10 cellular contexts compared by ENCODE assay signal in genomic region chr5:54902817-54903473, GRCh38.
A peak's percentile ranks its signal among the peaks of the same experiment; 100 is the strongest.
DNase-seq lines count a peak whose midpoint lies in the region; ATAC-seq and TF ChIP-seq lines count a peak whose summit lies in the region.
"Had no signal": no experiment of that assay in that cellular context is flagged by ENCODE, and none has a peak within 500 bp of the region (broad histone marks: within the 10 kb centered on the region; RNA-seq: fewer than 3 reads in every experiment).

No MANE protein-coding gene starts in this region.

- H2AFZ ChIP-seq in SK-N-SH (ENCODE audit: low read depth), result no peak overlapping the region

- H4K20me1 ChIP-seq in SK-N-SH (ENCODE audit: insufficient read depth), result no peaks in the 10 kb centered on the region

- TF ChIP-seq EP300 in SK-N-SH (IDR thresholded peaks at IDR 0.05; ENCODE audit: borderline replicate concordance in 1 of 2, low read depth in 1 of 2, low read length in 1 of 2), result no peak

- no peak overlapping the region for H3K27ac ChIP-seq in SK-N-SH (ENCODE audit: low read depth in 2 of 2, low read length in 1 of 2)
- H3K27ac ChIP-seq: thoracic aorta had no signal

- peaks cover 17% of the 10 kb centered on the region for H3K4me1 Mint-ChIP-seq in activated CD8-positive, alpha-beta T cell treated with anti-CD3 and anti-CD28 coated beads for 36 hours (ENCODE audit: low read depth)
- no peaks in the 10 kb centered on the region; the same call in none of the 2 replicates for H3K4me1 Mint-ChIP-seq in WTC11

- WGBS in SK-N-SH (ENCODE audit: low lambda C conversion rate), result 0% methylated on average over 2 of the region's 2 CpGs

- no peaks in the 10 kb centered on the region for H3K9me3 ChIP-seq in SK-N-SH
- H3K9me3 ChIP-seq: thoracic aorta had no signal

- peaks cover 27% of the 10 kb centered on the region; the same call in 1 of the 2 replicates for H3K27me3 ChIP-seq in SK-N-SH (ENCODE audit: insufficient read depth)

- no peaks in the 10 kb centered on the region for H3K9me3 Mint-ChIP-seq in activated CD8-positive, alpha-beta T cell treated with anti-CD3 and anti-CD28 coated beads for 36 hours
- H3K9me3 Mint-ChIP-seq in WTC11, result no peaks in the 10 kb centered on the region

- H3K36me3 ChIP-seq in SK-N-SH (replicated peaks in 1 of 2; ENCODE audit: control insufficient read depth in 1 of 2, insufficient read depth in 2 of 2, low read length in 1 of 2), result no peaks in the 10 kb centered on the region
- H3K36me3 ChIP-seq: thoracic aorta had no signal

- H3K4me3 Mint-ChIP-seq in activated CD8-positive, alpha-beta T cell treated with anti-CD3 and anti-CD28 coated beads for 36 hours, result no peak overlapping the region
- no peak overlapping the region for H3K4me3 Mint-ChIP-seq in WTC11

- H3K4me3 ChIP-seq in GM12864 (ENCODE audit: low read depth, low read length), result no peak overlapping the region
- no peak overlapping the region for H3K4me3 ChIP-seq in SK-N-SH (ENCODE audit: low read depth in 2 of 2, low read length in 1 of 2)
- H3K4me3 ChIP-seq: K562, thoracic aorta had no signal

- DNase-seq in GM12864 (ENCODE audit: low read depth), result peak; percentile 70
- DNase-seq in activated CD8-positive, alpha-beta T cell treated with anti-CD3 and anti-CD28 coated beads for 36 hours, result peak; percentile 77
- DNase-seq in omental fat pad (ENCODE audit: low spot score), result no peak
- DNase-seq in SK-N-SH, result no peak
- no peak for DNase-seq in T1000 (lab: John Stamatoyannopoulos, UW)
- DNase-seq in WTC11 (ENCODE audit: low spot score), result no peak

- POLR2A ChIA-PET in activated CD8-positive, alpha-beta T cell treated with anti-CD3 and anti-CD28 coated beads for 36 hours (lab: Charles Lee), result interaction anchor here (0.9 kb wide), 1 partner anchor 386 kb away, joined by 4 read pairs; the partner anchor contains the start of gene SNX18
- POLR2A ChIA-PET in SK-N-SH (lab: Yijun Ruan, JAX) (no interaction called here), WTC11 (lab: Charles Lee) (no interaction called here)

- H3K9me2 ChIP-seq in SK-N-SH, result no peaks in the 10 kb centered on the region

- no peaks in the 10 kb centered on the region for H3K36me3 Mint-ChIP-seq in activated CD8-positive, alpha-beta T cell treated with anti-CD3 and anti-CD28 coated beads for 36 hours (ENCODE audit: low read depth)
- no peaks in the 10 kb centered on the region for H3K36me3 Mint-ChIP-seq in WTC11

- TF ChIP-seq CTCF in GM12864 (IDR thresholded peaks at IDR 0.05; ENCODE audit: low read depth, low read length, missing control alignments), result no peak
- TF ChIP-seq CTCF in activated CD8-positive, alpha-beta T cell treated with anti-CD3 and anti-CD28 coated beads for 36 hours (IDR thresholded peaks at IDR 0.05), result no peak
- TF ChIP-seq CTCF in omental fat pad (IDR thresholded peaks at IDR 0.05), result no peak
- TF ChIP-seq CTCF in SK-N-SH (IDR thresholded peaks at IDR 0.05), result no peak
- no peak for TF ChIP-seq CTCF in WTC11 (IDR thresholded peaks at IDR 0.05)

- no peak overlapping the region for H3K4me2 ChIP-seq in SK-N-SH

- intact Hi-C loops in activated CD8-positive, alpha-beta T cell treated with anti-CD3 and anti-CD28 coated beads for 36 hours (cut with micrococcal nuclease), result loop anchor here (5.0 kb wide), 2 partner anchors 36 to 119 kb away; partner anchors contain the start of gene GZMK

- H3K27me3 Mint-ChIP-seq in activated CD8-positive, alpha-beta T cell treated with anti-CD3 and anti-CD28 coated beads for 36 hours, result peaks cover 45% of the 10 kb centered on the region
- peaks cover 3% of the 10 kb centered on the region; the same call in 1 of the 2 replicates for H3K27me3 Mint-ChIP-seq in WTC11 (ENCODE audit: low read depth)

- CTCF ChIA-PET in activated CD8-positive, alpha-beta T cell treated with anti-CD3 and anti-CD28 coated beads for 36 hours (lab: Charles Lee), result interaction anchor here (0.6 to 7.2 kb wide), 12 partner anchors 15 to 373 kb away, joined by 3 to 111 read pairs (median 4); partner anchors contain the start of gene GPX8
- CTCF ChIA-PET in SK-N-SH (lab: Yijun Ruan, JAX), result interaction anchor here (1.1 to 2.0 kb wide), 4 partner anchors 17 to 244 kb away, joined by 4 to 6 read pairs (median 6); no protein-coding TSS in a partner anchor
- CTCF ChIA-PET in WTC11 (lab: Charles Lee), result interaction anchor here (1.0 to 7.4 kb wide), 4 partner anchors 58 to 385 kb away, joined by 3 to 137 read pairs (median 28); partner anchors contain the start of genes GPX8 and SNX18

- H3K9ac ChIP-seq in SK-N-SH, result no peak overlapping the region

- no peaks in the 10 kb centered on the region for H3K79me2 ChIP-seq in SK-N-SH (ENCODE audit: insufficient read depth)

- no peaks in the 10 kb centered on the region for H3F3A ChIP-seq in SK-N-SH (replicated peaks; ENCODE audit: insufficient read depth)

- TF ChIP-seq RAD21 in SK-N-SH (IDR thresholded peaks at IDR 0.05; ENCODE audit: low read length), result no peak

- 0 out of 4 replicates have a peak, but pooled peaks cover 0 to 4% of the 10 kb centered on the region in 2 experiments for H3K4me1 ChIP-seq in SK-N-SH (ENCODE audit: control insufficient read depth in 1 of 2, insufficient read depth in 2 of 2, low read depth in 1 of 2, low read length in 1 of 2)

- no peak overlapping the region for H3K27ac Mint-ChIP-seq in activated CD8-positive, alpha-beta T cell treated with anti-CD3 and anti-CD28 coated beads for 36 hours
- no peak overlapping the region for H3K27ac Mint-ChIP-seq in WTC11

- ATAC-seq in GM21390 (IDR thresholded peaks at IDR 0.05; ENCODE audit: unreplicated experiment) (peak; percentile 100), HG03571 (IDR thresholded peaks at IDR 0.05; ENCODE audit: unreplicated experiment) (peak; percentile 99), omental fat pad (ENCODE audit: low FRiP score) (peak; percentile 38), WTC11 (no peak)
- ATAC-seq in activated CD8-positive, alpha-beta T cell treated with anti-CD3 and anti-CD28 coated beads for 36 hours, result peak; percentile 98
- ATAC-seq: K562 had no signal

TF ChIP-seq in SK-N-SH, 30 proteins besides CTCF, POLR2A, EP300 and RAD21 (continues in another document):
- no peak for TF ChIP-seq USF1 (IDR thresholded peaks at IDR 0.05; ENCODE audit: borderline replicate concordance, low read depth)
- TF ChIP-seq NRF1 (IDR thresholded peaks at IDR 0.05; ENCODE audit: low read depth, low read length), result no peak
- TF ChIP-seq TAF1 (IDR thresholded peaks at IDR 0.05; ENCODE audit: borderline replicate concordance, low read depth, low read length), result no peak
- no peak for TF ChIP-seq ELF1 (IDR thresholded peaks at IDR 0.05)
- no peak for TF ChIP-seq RCOR1 (IDR thresholded peaks at IDR 0.05; ENCODE audit: low read length)
- no peak for TF ChIP-seq GATA2 (CRISPR knock-in tag; IDR thresholded peaks at IDR 0.05)
- TF ChIP-seq IRF3 (IDR thresholded peaks at IDR 0.05; ENCODE audit: low read depth, low read length), result no peak

TF ChIP-seq in WTC11, 78 proteins besides CTCF, POLR2A, EP300 and RAD21 (continues in another document):
- TF ChIP-seq ZSCAN18 (CRISPR knock-in tag; IDR thresholded peaks at IDR 0.05) (no peak), SMAD4 (CRISPR knock-in tag; IDR thresholded peaks at IDR 0.05) (no peak), ZMAT4 (CRISPR knock-in tag; IDR thresholded peaks at IDR 0.05) (no peak), HMGXB4 (CRISPR knock-in tag; IDR thresholded peaks at IDR 0.05) (no peak), SMAD3 (CRISPR knock-in tag; IDR thresholded peaks at IDR 0.05; ENCODE audit: borderline replicate concordance) (no peak), FOXK1 (CRISPR knock-in tag; IDR thresholded peaks at IDR 0.05) (no peak), KAT7 (CRISPR knock-in tag; IDR thresholded peaks at IDR 0.05; ENCODE audit: borderline replicate concordance) (no peak), ZBTB21 (CRISPR knock-in tag; IDR thresholded peaks at IDR 0.05; ENCODE audit: borderline replicate concordance) (no peak), TP53 (CRISPR knock-in tag; IDR thresholded peaks at IDR 0.05) (no peak), RORB (CRISPR knock-in tag; IDR thresholded peaks at IDR 0.05) (no peak), ESRRA (CRISPR knock-in tag; IDR thresholded peaks at IDR 0.05; ENCODE audit: borderline replicate concordance) (no peak)

Comparison
In these comparisons a context has a peak if more than half of its experiments do, and no peak if none do; other contexts are left out.
1. DNase-seq: peak in GM12864 (single experiment) and activated CD8-positive, alpha-beta T cell treated with anti-CD3 and anti-CD28 coated beads for 36 hours (single experiment); none in omental fat pad (single experiment), SK-N-SH (single experiment), T1000 (single experiment) and WTC11 (single experiment).